In the genomic region with DNA sequence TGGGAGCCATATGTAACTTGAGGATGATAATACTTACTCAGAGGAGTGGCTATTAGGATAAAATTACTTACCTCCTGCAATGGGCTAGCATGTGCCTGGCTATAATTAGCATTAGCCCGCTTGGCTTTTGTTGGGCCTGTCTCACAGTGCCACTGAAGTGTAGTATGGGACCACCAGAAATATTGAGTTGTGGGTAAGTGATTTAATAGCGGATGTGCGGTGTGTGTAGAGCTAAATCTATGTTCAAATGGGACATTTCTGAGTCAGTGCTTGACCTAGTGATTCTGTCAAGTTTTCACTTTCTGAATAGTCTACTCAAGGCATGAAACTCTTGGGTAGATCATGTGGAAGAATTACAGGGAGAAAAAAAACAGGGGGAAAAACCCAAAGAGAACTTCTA, we compare ENCODE assay signal across 20 cellular contexts. TPM values are rescaled to one million over a fixed set of nuclear protein-coding genes. Genes with fewer than 3 reads are reported as not detected.
DNase-seq lines count a peak whose midpoint lies in the region; ATAC-seq and TF ChIP-seq lines count a peak whose summit lies in the region.
"Had no signal": no experiment of that assay in that cellular context is flagged by ENCODE, and none has a peak within 500 bp of the region (broad histone marks: within the 10 kb centered on the region; RNA-seq: fewer than 3 reads in every experiment).

No MANE protein-coding gene starts in this region.

- intact Hi-C loops in MCF 10A (cut with micrococcal nuclease), result no loop called here
- intact Hi-C loops in left ventricle myocardium inferior (cut with micrococcal nuclease), result no loop called here

- no peaks in the 10 kb centered on the region for H3K4me1 ChIP-seq in left ventricle myocardium inferior

- in situ Hi-C loops in G401 (cut with HindIII; ENCODE audit: low sequenced_read_pairs), result no loop called here

- H3K9me3 ChIP-seq in left ventricle myocardium inferior (replicated peaks), result no peaks in the 10 kb centered on the region
- H3K9me3 ChIP-seq: thoracic aorta had no signal

- POLR2A ChIA-PET in MCF 10A (lab: Yijun Ruan, JAX), result no interaction called here

- H3K27ac Mint-ChIP-seq in MCF 10A (ENCODE audit: low read depth, unreplicated experiment), result no peak overlapping the region
- H3K27ac Mint-ChIP-seq: CD8-positive, alpha-beta memory T cell; natural killer cell had no signal

- no peak overlapping the region for H3K27ac ChIP-seq in left ventricle myocardium inferior (replicated peaks)
- H3K27ac ChIP-seq: thoracic aorta, WERI-Rb-1 had no signal

- H3K27me3 ChIP-seq in left ventricle myocardium inferior (ENCODE audit: low read depth), result no peaks in the 10 kb centered on the region

- H3K4me3 ChIP-seq in GM12865 (ENCODE audit: low read depth, low read length) (no peak overlapping the region), left ventricle myocardium inferior (no peak overlapping the region)
- H3K4me3 ChIP-seq: lung, thoracic aorta had no signal

- CTCF ChIA-PET in MCF 10A (lab: Yijun Ruan, JAX), result no interaction called here

- no TSS peak for BruUV-seq in MCF 10A (replicated peaks; lab: Mats Ljungman, UMichigan)

- no peaks in the 10 kb centered on the region for H3K36me3 ChIP-seq in left ventricle myocardium inferior
- H3K36me3 ChIP-seq: thoracic aorta, WERI-Rb-1 had no signal

- H3K9me3 Mint-ChIP-seq in MCF 10A (ENCODE audit: unreplicated experiment), result peaks cover 37% of the 10 kb centered on the region
- H3K9me3 Mint-ChIP-seq: natural killer cell had no signal

- no peak overlapping the region for H3K4me3 Mint-ChIP-seq in MCF 10A (ENCODE audit: unreplicated experiment)
- H3K4me3 Mint-ChIP-seq: CD8-positive, alpha-beta memory T cell; natural killer cell had no signal

- peak; percentile 80 for DNase-seq in GM12865 (ENCODE audit: low read depth)
- DNase-seq in MCF 10A (ENCODE audit: unreplicated experiment), result no peak
- no peak for DNase-seq in left ventricle myocardium inferior
- DNase-seq in G401 (ENCODE audit: low spot score), result no peak
- DNase-seq: ACHN; activated effector memory CD4-positive, alpha-beta T cell treated with Interleukin-2 at 50 U/mL for 16 hours; anterior cingulate cortex; CD8-positive, alpha-beta memory T cell; natural killer cell; NCI-H2029 treated with DMSO at 0.1 percent for 48 hours; WERI-Rb-1 had no signal

- H3K36me3 Mint-ChIP-seq in MCF 10A (ENCODE audit: insufficient read depth, unreplicated experiment), result no peaks in the 10 kb centered on the region
- H3K36me3 Mint-ChIP-seq: CD8-positive, alpha-beta memory T cell; natural killer cell had no signal

- TF ChIP-seq CTCF in GM12865 (IDR thresholded peaks at IDR 0.05; ENCODE audit: insufficient read depth, low read depth, low read length, missing control alignments), result no peak
- no peak for TF ChIP-seq CTCF in MCF 10A (IDR thresholded peaks at IDR 0.05; ENCODE audit: unreplicated experiment)
- no peak for TF ChIP-seq CTCF in left ventricle myocardium inferior (IDR thresholded peaks at IDR 0.05; ENCODE audit: borderline replicate concordance)

- no peaks in the 10 kb centered on the region for H3K27me3 Mint-ChIP-seq in MCF 10A (ENCODE audit: insufficient read depth, unreplicated experiment)
- H3K27me3 Mint-ChIP-seq: CD8-positive, alpha-beta memory T cell had no signal

- no peaks in the 10 kb centered on the region for H3K4me1 Mint-ChIP-seq in MCF 10A (ENCODE audit: insufficient read depth, unreplicated experiment)

- ATAC-seq in GM19328 (IDR thresholded peaks at IDR 0.05; ENCODE audit: unreplicated experiment) (peak; percentile 38), HG02623 (IDR thresholded peaks at IDR 0.05; ENCODE audit: unreplicated experiment) (peak; percentile 36), HG03432 (IDR thresholded peaks at IDR 0.05; ENCODE audit: unreplicated experiment) (peak; percentile 45), HG03460 (IDR thresholded peaks at IDR 0.05; ENCODE audit: unreplicated experiment) (no peak)
- ATAC-seq: natural killer cell had no signal

RNA-seq across cellular contexts. Expression of gene CLNK, which starts 3.5 kb away (rescaled TPM):
- not detected in 2 replicates for total RNA-seq in MCF 10A (2022)
- total RNA-seq in left ventricle myocardium inferior, result not detected
- total RNA-seq in G401 (2014; rRNA removed; shearing (Covaris generic)), result not detected in 2 replicates
- total RNA-seq: endothelial cell of umbilical vein, frontal cortex, RPMI7951, thoracic aorta had no signal
